7 cellular contexts compared by ENCODE assay signal in the genomic region with DNA sequence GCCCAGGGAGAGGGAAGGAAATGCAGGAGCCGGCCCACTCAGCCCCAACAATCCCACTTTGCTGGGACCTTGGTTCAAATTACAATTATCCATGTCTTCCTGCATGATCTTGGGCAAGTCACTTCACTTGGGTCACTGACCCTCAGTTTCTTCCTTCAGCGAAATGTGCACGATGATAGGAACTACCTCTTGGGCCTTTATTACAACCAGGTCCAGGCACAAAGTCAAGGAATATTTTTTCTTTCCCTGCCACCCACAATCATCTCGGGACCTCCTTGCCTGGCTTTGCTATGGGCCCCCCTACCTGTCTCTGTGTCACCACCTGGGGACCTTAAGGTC. TPM values are rescaled to one million over a fixed set of nuclear protein-coding genes. Genes with fewer than 3 reads are reported as not detected.
DNase-seq lines count a peak whose midpoint lies in the region; TF ChIP-seq lines count a peak whose summit lies in the region.
"Had no signal": no experiment of that assay in that cellular context is flagged by ENCODE, and none has a peak within 500 bp of the region (broad histone marks: within the 10 kb centered on the region; RNA-seq: fewer than 3 reads in every experiment).

No MANE protein-coding gene starts in this region.

- H3K27ac Mint-ChIP-seq in activated CD4-positive, alpha-beta T cell treated with anti-CD3 and anti-CD28 coated beads, Interleukin-2, amount 10 ng/mL, durations not matched to agents 7 days and 5 days = no peak overlapping the region

- H3K27ac ChIP-seq in Peyer's patch = peak overlapping the region in 3 of 4 donors; percentile 67 to 81 (median 80)
- peak overlapping the region; percentile 77 to 81 (median 80) for H3K27ac ChIP-seq in esophagus muscularis mucosa (replicated peaks in 1 of 4)
- H3K27ac ChIP-seq in smooth muscle cell (ENCODE audit: low read depth) = peak overlapping the region; percentile 78

- TF ChIP-seq CTCF in Peyer's patch (IDR thresholded peaks at IDR 0.05) (no peak), esophagus muscularis mucosa (IDR thresholded peaks at IDR 0.05) (no peak), smooth muscle cell (IDR thresholded peaks at IDR 0.05; ENCODE audit: borderline replicate concordance, insufficient read depth, poor library complexity, severe bottlenecking) (no peak)

- H3K79me2 ChIP-seq in smooth muscle cell (ENCODE audit: low read depth) = no peaks in the 10 kb centered on the region

- 40% methylated on average over 4 of the region's 4 CpGs for WGBS in esophagus muscularis mucosa
- WGBS in smooth muscle cell (ENCODE audit: low lambda C conversion rate) = 33% methylated on average over 4 of the region's 4 CpGs

- H3F3A ChIP-seq in smooth muscle cell (ENCODE audit: low read depth) = no peaks in the 10 kb centered on the region

- H4K20me1 ChIP-seq in smooth muscle cell (ENCODE audit: low read depth) = no peaks in the 10 kb centered on the region

- peaks cover 22% of the 10 kb centered on the region for H3K4me1 Mint-ChIP-seq in activated CD4-positive, alpha-beta T cell treated with anti-CD3 and anti-CD28 coated beads, Interleukin-2, amount 10 ng/mL, durations not matched to agents 7 days and 5 days

- H3K9me3 ChIP-seq in Peyer's patch (no peaks in the 10 kb centered on the region), esophagus muscularis mucosa (no peaks in the 10 kb centered on the region), smooth muscle cell (replicated peaks; ENCODE audit: low read depth) (no peaks in the 10 kb centered on the region)

- TF ChIP-seq POLR2A in Peyer's patch (IDR thresholded peaks at IDR 0.05) = no peak
- no peak for TF ChIP-seq POLR2A in esophagus muscularis mucosa (IDR thresholded peaks at IDR 0.05; ENCODE audit: low read depth)

- CTCF ChIA-PET in activated CD4-positive, alpha-beta T cell treated with anti-CD3 and anti-CD28 coated beads, Interleukin-2, amount 10 ng/mL, durations not matched to agents 7 days and 5 days (lab: Charles Lee) = no interaction called here

- H3K4me3 ChIP-seq in Peyer's patch (peak overlapping the region; percentile 38 to 56 (median 48)), esophagus muscularis mucosa (peak overlapping the region; percentile 53 to 61 (median 59)), smooth muscle cell (peak overlapping the region; percentile 58)

- intact Hi-C loops in esophagus muscularis mucosa (cut with DNase I) = no loop called here

- no peak for TF ChIP-seq EP300 in esophagus muscularis mucosa (IDR thresholded peaks at IDR 0.05)

- H3K36me3 ChIP-seq in Peyer's patch (no peaks in the 10 kb centered on the region), esophagus muscularis mucosa (peaks cover 0 to 14% (median 3%) of the 10 kb centered on the region in 4 donors), smooth muscle cell (ENCODE audit: low read depth) (no peaks in the 10 kb centered on the region)

- H3K9ac ChIP-seq in smooth muscle cell (ENCODE audit: low read depth) = peak overlapping the region; percentile 86

- H3K4me3 Mint-ChIP-seq in activated CD4-positive, alpha-beta T cell treated with anti-CD3 and anti-CD28 coated beads, Interleukin-2, amount 10 ng/mL, durations not matched to agents 7 days and 5 days = no peak overlapping the region

- peak overlapping the region; percentile 86 for H3K4me2 ChIP-seq in smooth muscle cell

- no peaks in the 10 kb centered on the region for H3K9me3 Mint-ChIP-seq in activated CD4-positive, alpha-beta T cell treated with anti-CD3 and anti-CD28 coated beads, Interleukin-2, amount 10 ng/mL, durations not matched to agents 7 days and 5 days

- H2AFZ ChIP-seq in smooth muscle cell (ENCODE audit: low read depth) = peak overlapping the region; percentile 55

- peaks cover 26% of the 10 kb centered on the region for H3K27me3 Mint-ChIP-seq in activated CD4-positive, alpha-beta T cell treated with anti-CD3 and anti-CD28 coated beads, Interleukin-2, amount 10 ng/mL, durations not matched to agents 7 days and 5 days

- POLR2A ChIA-PET in activated CD4-positive, alpha-beta T cell treated with anti-CD3 and anti-CD28 coated beads, Interleukin-2, amount 10 ng/mL, durations not matched to agents 7 days and 5 days (lab: Charles Lee) = no interaction called here

- DNase-seq in Peyer's patch (no peak), esophagus muscularis mucosa (ENCODE audit: extremely low spot score) (no peak), smooth muscle cell (lab: John Stamatoyannopoulos, UW; ENCODE audit: unreplicated experiment) (no peak), LoVo (ENCODE audit: low spot score) (no peak), NCI-H2107 (lab: John Stamatoyannopoulos, UW) (no peak)
- no peak for DNase-seq in activated CD4-positive, alpha-beta T cell treated with anti-CD3 and anti-CD28 coated beads, Interleukin-2, amount 10 ng/mL, durations not matched to agents 7 days and 5 days
- DNase-seq: NCI-H510A treated with DMSO at 0.1 percent for 48 hours had no signal

- peaks cover 0 to 20% (median 13%) of the 10 kb centered on the region in 4 donors for H3K4me1 ChIP-seq in Peyer's patch
- peaks cover 18 to 35% (median 32%) of the 10 kb centered on the region in 4 donors for H3K4me1 ChIP-seq in esophagus muscularis mucosa
- H3K4me1 ChIP-seq in smooth muscle cell (ENCODE audit: low read depth) = peaks cover 10% of the 10 kb centered on the region

- H3K36me3 Mint-ChIP-seq in activated CD4-positive, alpha-beta T cell treated with anti-CD3 and anti-CD28 coated beads, Interleukin-2, amount 10 ng/mL, durations not matched to agents 7 days and 5 days (ENCODE audit: low read depth) = no peaks in the 10 kb centered on the region

- no peaks in the 10 kb centered on the region for H3K27me3 ChIP-seq in Peyer's patch
- peaks cover 0 to 14% (median 5%) of the 10 kb centered on the region in 4 donors for H3K27me3 ChIP-seq in esophagus muscularis mucosa
- H3K27me3 ChIP-seq in smooth muscle cell (ENCODE audit: low read depth) = no peaks in the 10 kb centered on the region

RNA-seq across cellular contexts. Expression of gene PLTP, which starts 0.4 kb away (rescaled TPM):
- total RNA-seq in Peyer's patch = 10 to 100 TPM; 25.0 to 99.3 (median 35.7) TPM
- total RNA-seq in esophagus muscularis mucosa = 100 to 1,000 TPM; 109 to 342 (median 176) TPM
- 81.0 and 93.3 TPM in 2 replicates for total RNA-seq in smooth muscle cell
- polyA plus RNA-seq in smooth muscle cell = 197 and 262 TPM in 2 replicates
- total RNA-seq in activated CD4-positive, alpha-beta T cell treated with anti-CD3 and anti-CD28 coated beads, Interleukin-2, amount 10 ng/mL, durations not matched to agents 7 days and 5 days = under 1 TPM; 0.81 to 0.82 TPM

RNA-seq across cellular contexts. Expression of gene CTSA, which starts 21.2 kb away (rescaled TPM):
- total RNA-seq in Peyer's patch = 100 to 1,000 TPM in 3 of 4 donors, 10 to 100 TPM in 1; 85.0 to 602 (median 258) TPM
- total RNA-seq in esophagus muscularis mucosa = 10 to 100 TPM; 44.8 to 70.2 (median 48.3) TPM
- 74.8 and 79.7 TPM in 2 replicates for total RNA-seq in smooth muscle cell
- polyA plus RNA-seq in smooth muscle cell = 132 and 138 TPM in 2 replicates
- total RNA-seq in activated CD4-positive, alpha-beta T cell treated with anti-CD3 and anti-CD28 coated beads, Interleukin-2, amount 10 ng/mL, durations not matched to agents 7 days and 5 days = 10 to 100 TPM; 64.9 to 76.3 TPM

RNA-seq across cellular contexts. Expression of gene NEURL2, which starts 21.3 kb away (rescaled TPM):
- total RNA-seq in Peyer's patch (10 to 100 TPM in 3 of 4 donors, 1 to 10 TPM in 1; 3.3 to 27.6 (median 23.9) TPM), esophagus muscularis mucosa (10 to 100 TPM; 10.8 to 16.1 (median 13.0) TPM), smooth muscle cell (0.31 and 3.3 TPM in 2 replicates)
- polyA plus RNA-seq in smooth muscle cell = 3.7 and 4.7 TPM in 2 replicates
- total RNA-seq in activated CD4-positive, alpha-beta T cell treated with anti-CD3 and anti-CD28 coated beads, Interleukin-2, amount 10 ng/mL, durations not matched to agents 7 days and 5 days = 1 to 10 TPM; 2.6 TPM

RNA-seq across cellular contexts. Expression of gene PCIF1, which starts 22.2 kb away (rescaled TPM):
- 10 to 100 TPM; 25.0 to 53.2 (median 44.9) TPM for total RNA-seq in Peyer's patch
- total RNA-seq in esophagus muscularis mucosa = 10 to 100 TPM; 35.3 to 51.2 (median 37.2) TPM
- 13.5 and 15.4 TPM in 2 replicates for total RNA-seq in smooth muscle cell
- polyA plus RNA-seq in smooth muscle cell = 37.2 and 38.9 TPM in 2 replicates
- total RNA-seq in activated CD4-positive, alpha-beta T cell treated with anti-CD3 and anti-CD28 coated beads, Interleukin-2, amount 10 ng/mL, durations not matched to agents 7 days and 5 days = 10 to 100 TPM; 44.0 to 44.6 TPM

RNA-seq across cellular contexts. Expression of gene SPATA25, which starts 24.9 kb away (rescaled TPM):
- total RNA-seq in Peyer's patch = 10 to 100 TPM in 3 of 4 donors, 1 to 10 TPM in 1; 5.8 to 35.2 (median 19.5) TPM
- total RNA-seq in esophagus muscularis mucosa = 1 to 10 TPM; 1.7 to 4.6 (median 3.0) TPM
- total RNA-seq in smooth muscle cell = 0.54 and 1.2 TPM in 2 replicates
- polyA plus RNA-seq in smooth muscle cell = 0.43 TPM in 1 of 2 replicates, not detected in the other
- under 1 TPM; 0.56 to 0.84 TPM for total RNA-seq in activated CD4-positive, alpha-beta T cell treated with anti-CD3 and anti-CD28 coated beads, Interleukin-2, amount 10 ng/mL, durations not matched to agents 7 days and 5 days

Comparison
In these comparisons a context has a peak if more than half of its experiments do, and no peak if none do; other contexts are left out.
1. RNA of gene PLTP, which starts 0.4 kb away (total RNA-seq): 109 to 342 TPM in esophagus muscularis mucosa, 81.0 to 93.3 TPM in smooth muscle cell and 25.0 to 99.3 TPM in Peyer's patch; 0.81 to 0.82 TPM in activated CD4-positive, alpha-beta T cell treated with anti-CD3 and anti-CD28 coated beads, Interleukin-2, amount 10 ng/mL, durations not matched to agents 7 days and 5 days; every median in the first group is over 10 times any median in the second.
2. Peak in every context shown above with its lines, with median percentiles within 50 percentile points of each other: H3K27ac ChIP-seq and H3K4me3 ChIP-seq.